ENCODE assay signal across 1 cellular context in the genomic region with DNA sequence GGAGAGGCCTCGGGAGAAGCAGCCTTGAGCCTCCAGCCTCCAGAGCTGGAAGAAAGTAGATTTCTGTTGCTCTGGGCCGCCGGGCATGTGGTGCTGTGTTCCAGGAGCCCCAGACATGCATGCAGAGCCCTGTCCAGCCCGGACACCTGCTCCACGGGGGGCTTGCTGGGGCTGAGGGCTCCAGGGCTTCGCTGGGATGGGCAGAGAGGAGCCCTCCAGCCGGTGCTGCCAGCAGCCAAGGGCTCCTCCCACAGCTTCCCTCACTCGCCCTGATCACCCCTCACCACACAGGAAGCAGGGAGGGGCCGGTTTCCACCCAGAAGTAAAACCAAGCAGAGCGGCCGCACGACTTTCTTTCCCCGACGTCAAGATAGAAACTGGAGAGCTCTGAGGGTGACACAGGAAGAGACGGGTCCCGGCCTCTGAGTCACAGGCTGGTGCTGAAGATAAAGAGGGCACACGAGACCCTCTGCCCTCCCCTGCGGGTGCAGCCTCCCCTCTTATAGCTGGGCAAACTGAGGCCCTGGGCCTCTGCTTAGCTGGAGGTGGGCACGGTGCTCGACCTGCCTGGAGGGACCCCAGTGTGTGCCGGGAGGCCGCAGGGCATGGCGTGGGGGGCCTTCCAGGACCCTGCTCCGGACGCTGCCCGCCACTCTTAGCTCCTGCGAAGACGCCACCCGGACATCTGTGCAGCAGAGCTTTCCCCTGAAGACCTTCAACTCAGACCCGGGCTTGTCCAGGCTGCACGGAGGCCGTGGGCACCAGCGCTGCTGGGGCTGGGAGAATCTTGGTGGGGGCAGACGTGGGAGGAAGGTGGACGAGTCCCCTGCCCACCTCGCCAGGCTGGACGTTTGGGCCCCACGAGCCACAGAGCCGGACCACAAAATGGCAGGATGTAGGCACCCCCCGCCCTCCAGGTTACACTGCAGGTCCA.
TF ChIP-seq lines count a peak whose summit lies in the region.

No MANE protein-coding gene starts in this region.

TF ChIP-seq in GM12878, 131 proteins besides CTCF, POLR2A, EP300 and RAD21 (continued from another document and continues in another):
- TF ChIP-seq HCFC1 (IDR thresholded peaks at IDR 0.05; ENCODE audit: low read length): no peak
- TF ChIP-seq YBX1 (IDR thresholded peaks at IDR 0.05): no peak
- TF ChIP-seq, protein P1, sequence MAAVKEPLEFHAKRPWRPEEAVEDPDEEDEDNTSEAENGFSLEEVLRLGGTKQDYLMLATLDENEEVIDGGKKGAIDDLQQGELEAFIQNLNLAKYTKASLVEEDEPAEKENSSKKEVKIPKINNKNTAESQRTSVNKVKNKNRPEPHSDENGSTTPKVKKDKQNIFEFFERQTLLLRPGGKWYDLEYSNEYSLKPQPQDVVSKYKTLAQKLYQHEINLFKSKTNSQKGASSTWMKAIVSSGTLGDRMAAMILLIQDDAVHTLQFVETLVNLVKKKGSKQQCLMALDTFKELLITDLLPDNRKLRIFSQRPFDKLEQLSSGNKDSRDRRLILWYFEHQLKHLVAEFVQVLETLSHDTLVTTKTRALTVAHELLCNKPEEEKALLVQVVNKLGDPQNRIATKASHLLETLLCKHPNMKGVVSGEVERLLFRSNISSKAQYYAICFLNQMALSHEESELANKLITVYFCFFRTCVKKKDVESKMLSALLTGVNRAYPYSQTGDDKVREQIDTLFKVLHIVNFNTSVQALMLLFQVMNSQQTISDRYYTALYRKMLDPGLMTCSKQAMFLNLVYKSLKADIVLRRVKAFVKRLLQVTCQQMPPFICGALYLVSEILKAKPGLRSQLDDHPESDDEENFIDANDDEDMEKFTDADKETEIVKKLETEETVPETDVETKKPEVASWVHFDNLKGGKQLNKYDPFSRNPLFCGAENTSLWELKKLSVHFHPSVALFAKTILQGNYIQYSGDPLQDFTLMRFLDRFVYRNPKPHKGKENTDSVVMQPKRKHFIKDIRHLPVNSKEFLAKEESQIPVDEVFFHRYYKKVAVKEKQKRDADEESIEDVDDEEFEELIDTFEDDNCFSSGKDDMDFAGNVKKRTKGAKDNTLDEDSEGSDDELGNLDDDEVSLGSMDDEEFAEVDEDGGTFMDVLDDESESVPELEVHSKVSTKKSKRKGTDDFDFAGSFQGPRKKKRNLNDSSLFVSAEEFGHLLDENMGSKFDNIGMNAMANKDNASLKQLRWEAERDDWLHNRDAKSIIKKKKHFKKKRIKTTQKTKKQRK (IDR thresholded peaks at IDR 0.05; ENCODE audit: low read depth, low read length): no peak
- TF ChIP-seq, protein P2, sequence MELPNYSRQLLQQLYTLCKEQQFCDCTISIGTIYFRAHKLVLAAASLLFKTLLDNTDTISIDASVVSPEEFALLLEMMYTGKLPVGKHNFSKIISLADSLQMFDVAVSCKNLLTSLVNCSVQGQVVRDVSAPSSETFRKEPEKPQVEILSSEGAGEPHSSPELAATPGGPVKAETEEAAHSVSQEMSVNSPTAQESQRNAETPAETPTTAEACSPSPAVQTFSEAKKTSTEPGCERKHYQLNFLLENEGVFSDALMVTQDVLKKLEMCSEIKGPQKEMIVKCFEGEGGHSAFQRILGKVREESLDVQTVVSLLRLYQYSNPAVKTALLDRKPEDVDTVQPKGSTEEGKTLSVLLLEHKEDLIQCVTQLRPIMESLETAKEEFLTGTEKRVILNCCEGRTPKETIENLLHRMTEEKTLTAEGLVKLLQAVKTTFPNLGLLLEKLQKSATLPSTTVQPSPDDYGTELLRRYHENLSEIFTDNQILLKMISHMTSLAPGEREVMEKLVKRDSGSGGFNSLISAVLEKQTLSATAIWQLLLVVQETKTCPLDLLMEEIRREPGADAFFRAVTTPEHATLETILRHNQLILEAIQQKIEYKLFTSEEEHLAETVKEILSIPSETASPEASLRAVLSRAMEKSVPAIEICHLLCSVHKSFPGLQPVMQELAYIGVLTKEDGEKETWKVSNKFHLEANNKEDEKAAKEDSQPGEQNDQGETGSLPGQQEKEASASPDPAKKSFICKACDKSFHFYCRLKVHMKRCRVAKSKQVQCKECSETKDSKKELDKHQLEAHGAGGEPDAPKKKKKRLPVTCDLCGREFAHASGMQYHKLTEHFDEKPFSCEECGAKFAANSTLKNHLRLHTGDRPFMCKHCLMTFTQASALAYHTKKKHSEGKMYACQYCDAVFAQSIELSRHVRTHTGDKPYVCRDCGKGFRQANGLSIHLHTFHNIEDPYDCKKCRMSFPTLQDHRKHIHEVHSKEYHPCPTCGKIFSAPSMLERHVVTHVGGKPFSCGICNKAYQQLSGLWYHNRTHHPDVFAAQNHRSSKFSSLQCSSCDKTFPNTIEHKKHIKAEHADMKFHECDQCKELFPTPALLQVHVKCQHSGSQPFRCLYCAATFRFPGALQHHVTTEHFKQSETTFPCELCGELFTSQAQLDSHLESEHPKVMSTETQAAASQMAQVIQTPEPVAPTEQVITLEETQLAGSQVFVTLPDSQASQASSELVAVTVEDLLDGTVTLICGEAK (IDR thresholded peaks at IDR 0.05; ENCODE audit: borderline replicate concordance): peak; percentile 49; the same call in 1 of the 2 replicates
- TF ChIP-seq RUNX3 (IDR thresholded peaks at IDR 0.05; ENCODE audit: low read length): peak; percentile 94
- TF ChIP-seq SMARCA5 (IDR thresholded peaks at IDR 0.05): peak; percentile 78
- peak; percentile 63; the same call in 1 of the 2 replicates for TF ChIP-seq JUNB (IDR thresholded peaks at IDR 0.05)
- TF ChIP-seq IRF4 (IDR thresholded peaks at IDR 0.05; ENCODE audit: low read depth, low read length): peak; percentile 26; the same call in 1 of the 2 replicates
- no peak for TF ChIP-seq FOXK2 (IDR thresholded peaks at IDR 0.05)
- TF ChIP-seq SMAD5 (IDR thresholded peaks at IDR 0.05; ENCODE audit: low read depth): peak; percentile 71
- peak; percentile 89 for TF ChIP-seq POLR2AphosphoS5 (IDR thresholded peaks at IDR 0.05; ENCODE audit: low read length)
- peak; percentile 93 for TF ChIP-seq GATAD2B (conservative IDR thresholded peaks at IDR 0.05; ENCODE audit: low read depth)
- peak; percentile 91 for TF ChIP-seq CBFB (IDR thresholded peaks at IDR 0.05; ENCODE audit: low read depth)
- 0 out of 2 replicates have a peak, but pooled peaks have one; percentile 38 for TF ChIP-seq NR2C1 (IDR thresholded peaks at IDR 0.05)
- TF ChIP-seq ZNF207 (IDR thresholded peaks at IDR 0.05; ENCODE audit: borderline replicate concordance): peak; percentile 62; the same call in 1 of the 2 replicates
- peak; percentile 85 for TF ChIP-seq PAX5 (IDR thresholded peaks at IDR 0.05; ENCODE audit: borderline replicate concordance, low read depth, low read length)
- TF ChIP-seq ZNF384 (IDR thresholded peaks at IDR 0.05; ENCODE audit: borderline replicate concordance, low read depth, low read length): peak; percentile 23; the same call in 1 of the 2 replicates
- TF ChIP-seq ASH2L (IDR thresholded peaks at IDR 0.05; ENCODE audit: borderline replicate concordance, low read depth): no peak
- TF ChIP-seq, protein P3, sequence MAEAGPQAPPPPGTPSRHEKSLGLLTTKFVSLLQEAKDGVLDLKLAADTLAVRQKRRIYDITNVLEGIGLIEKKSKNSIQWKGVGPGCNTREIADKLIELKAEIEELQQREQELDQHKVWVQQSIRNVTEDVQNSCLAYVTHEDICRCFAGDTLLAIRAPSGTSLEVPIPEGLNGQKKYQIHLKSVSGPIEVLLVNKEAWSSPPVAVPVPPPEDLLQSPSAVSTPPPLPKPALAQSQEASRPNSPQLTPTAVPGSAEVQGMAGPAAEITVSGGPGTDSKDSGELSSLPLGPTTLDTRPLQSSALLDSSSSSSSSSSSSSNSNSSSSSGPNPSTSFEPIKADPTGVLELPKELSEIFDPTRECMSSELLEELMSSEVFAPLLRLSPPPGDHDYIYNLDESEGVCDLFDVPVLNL (IDR thresholded peaks at IDR 0.05; ENCODE audit: low read depth, low read length): no peak
- TF ChIP-seq, protein P4, sequence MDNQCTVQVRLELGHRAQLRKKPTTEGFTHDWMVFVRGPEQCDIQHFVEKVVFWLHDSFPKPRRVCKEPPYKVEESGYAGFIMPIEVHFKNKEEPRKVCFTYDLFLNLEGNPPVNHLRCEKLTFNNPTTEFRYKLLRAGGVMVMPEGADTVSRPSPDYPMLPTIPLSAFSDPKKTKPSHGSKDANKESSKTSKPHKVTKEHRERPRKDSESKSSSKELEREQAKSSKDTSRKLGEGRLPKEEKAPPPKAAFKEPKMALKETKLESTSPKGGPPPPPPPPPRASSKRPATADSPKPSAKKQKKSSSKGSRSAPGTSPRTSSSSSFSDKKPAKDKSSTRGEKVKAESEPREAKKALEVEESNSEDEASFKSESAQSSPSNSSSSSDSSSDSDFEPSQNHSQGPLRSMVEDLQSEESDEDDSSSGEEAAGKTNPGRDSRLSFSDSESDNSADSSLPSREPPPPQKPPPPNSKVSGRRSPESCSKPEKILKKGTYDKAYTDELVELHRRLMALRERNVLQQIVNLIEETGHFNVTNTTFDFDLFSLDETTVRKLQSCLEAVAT (IDR thresholded peaks at IDR 0.05): peak; percentile 79
- TF ChIP-seq POU2F2 (IDR thresholded peaks at IDR 0.05; ENCODE audit: borderline replicate concordance, low read depth, low read length): peak; percentile 70; the same call in 1 of the 3 replicates
- TF ChIP-seq, protein P5, sequence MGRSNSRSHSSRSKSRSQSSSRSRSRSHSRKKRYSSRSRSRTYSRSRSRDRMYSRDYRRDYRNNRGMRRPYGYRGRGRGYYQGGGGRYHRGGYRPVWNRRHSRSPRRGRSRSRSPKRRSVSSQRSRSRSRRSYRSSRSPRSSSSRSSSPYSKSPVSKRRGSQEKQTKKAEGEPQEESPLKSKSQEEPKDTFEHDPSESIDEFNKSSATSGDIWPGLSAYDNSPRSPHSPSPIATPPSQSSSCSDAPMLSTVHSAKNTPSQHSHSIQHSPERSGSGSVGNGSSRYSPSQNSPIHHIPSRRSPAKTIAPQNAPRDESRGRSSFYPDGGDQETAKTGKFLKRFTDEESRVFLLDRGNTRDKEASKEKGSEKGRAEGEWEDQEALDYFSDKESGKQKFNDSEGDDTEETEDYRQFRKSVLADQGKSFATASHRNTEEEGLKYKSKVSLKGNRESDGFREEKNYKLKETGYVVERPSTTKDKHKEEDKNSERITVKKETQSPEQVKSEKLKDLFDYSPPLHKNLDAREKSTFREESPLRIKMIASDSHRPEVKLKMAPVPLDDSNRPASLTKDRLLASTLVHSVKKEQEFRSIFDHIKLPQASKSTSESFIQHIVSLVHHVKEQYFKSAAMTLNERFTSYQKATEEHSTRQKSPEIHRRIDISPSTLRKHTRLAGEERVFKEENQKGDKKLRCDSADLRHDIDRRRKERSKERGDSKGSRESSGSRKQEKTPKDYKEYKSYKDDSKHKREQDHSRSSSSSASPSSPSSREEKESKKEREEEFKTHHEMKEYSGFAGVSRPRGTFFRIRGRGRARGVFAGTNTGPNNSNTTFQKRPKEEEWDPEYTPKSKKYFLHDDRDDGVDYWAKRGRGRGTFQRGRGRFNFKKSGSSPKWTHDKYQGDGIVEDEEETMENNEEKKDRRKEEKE (IDR thresholded peaks at IDR 0.05): peak; percentile 39; the same call in 1 of the 2 replicates
- TF ChIP-seq TAF1 (IDR thresholded peaks at IDR 0.05; ENCODE audit: borderline replicate concordance, low read depth, low read length): peak; percentile 85
- peak; percentile 86 to 89 for TF ChIP-seq IKZF2 (IDR thresholded peaks at IDR 0.05)
- TF ChIP-seq TCF12 (IDR thresholded peaks at IDR 0.05; ENCODE audit: low read depth, low read length): peak; percentile 78
- TF ChIP-seq FOXM1 (IDR thresholded peaks at IDR 0.05; ENCODE audit: low read depth, low read length): peak; percentile 65; the same call in 1 of the 2 replicates
- peak; percentile 92 for TF ChIP-seq NBN (IDR thresholded peaks at IDR 0.05)
- TF ChIP-seq, protein P6, sequence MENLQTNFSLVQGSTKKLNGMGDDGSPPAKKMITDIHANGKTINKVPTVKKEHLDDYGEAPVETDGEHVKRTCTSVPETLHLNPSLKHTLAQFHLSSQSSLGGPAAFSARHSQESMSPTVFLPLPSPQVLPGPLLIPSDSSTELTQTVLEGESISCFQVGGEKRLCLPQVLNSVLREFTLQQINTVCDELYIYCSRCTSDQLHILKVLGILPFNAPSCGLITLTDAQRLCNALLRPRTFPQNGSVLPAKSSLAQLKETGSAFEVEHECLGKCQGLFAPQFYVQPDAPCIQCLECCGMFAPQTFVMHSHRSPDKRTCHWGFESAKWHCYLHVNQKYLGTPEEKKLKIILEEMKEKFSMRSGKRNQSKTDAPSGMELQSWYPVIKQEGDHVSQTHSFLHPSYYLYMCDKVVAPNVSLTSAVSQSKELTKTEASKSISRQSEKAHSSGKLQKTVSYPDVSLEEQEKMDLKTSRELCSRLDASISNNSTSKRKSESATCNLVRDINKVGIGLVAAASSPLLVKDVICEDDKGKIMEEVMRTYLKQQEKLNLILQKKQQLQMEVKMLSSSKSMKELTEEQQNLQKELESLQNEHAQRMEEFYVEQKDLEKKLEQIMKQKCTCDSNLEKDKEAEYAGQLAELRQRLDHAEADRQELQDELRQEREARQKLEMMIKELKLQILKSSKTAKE (IDR thresholded peaks at IDR 0.05; ENCODE audit: low read depth, poor library complexity, severe bottlenecking): peak; percentile 59
- TF ChIP-seq SIX5 (IDR thresholded peaks at IDR 0.05; ENCODE audit: low read depth, low read length, severe bottlenecking): no peak
- TF ChIP-seq JUND (IDR thresholded peaks at IDR 0.05; ENCODE audit: low read depth, low read length): 0 out of 2 replicates have a peak, but pooled peaks have one; percentile 37
- TF ChIP-seq, protein P7, sequence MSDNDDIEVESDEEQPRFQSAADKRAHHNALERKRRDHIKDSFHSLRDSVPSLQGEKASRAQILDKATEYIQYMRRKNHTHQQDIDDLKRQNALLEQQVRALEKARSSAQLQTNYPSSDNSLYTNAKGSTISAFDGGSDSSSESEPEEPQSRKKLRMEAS (IDR thresholded peaks at IDR 0.05; ENCODE audit: low read depth, low read length): peak; percentile 43; the same call in 1 of the 2 replicates
- no peak; the same call in 1 of the 2 replicates for TF ChIP-seq PML (IDR thresholded peaks at IDR 0.05; ENCODE audit: low read length)
- TF ChIP-seq, protein P8, sequence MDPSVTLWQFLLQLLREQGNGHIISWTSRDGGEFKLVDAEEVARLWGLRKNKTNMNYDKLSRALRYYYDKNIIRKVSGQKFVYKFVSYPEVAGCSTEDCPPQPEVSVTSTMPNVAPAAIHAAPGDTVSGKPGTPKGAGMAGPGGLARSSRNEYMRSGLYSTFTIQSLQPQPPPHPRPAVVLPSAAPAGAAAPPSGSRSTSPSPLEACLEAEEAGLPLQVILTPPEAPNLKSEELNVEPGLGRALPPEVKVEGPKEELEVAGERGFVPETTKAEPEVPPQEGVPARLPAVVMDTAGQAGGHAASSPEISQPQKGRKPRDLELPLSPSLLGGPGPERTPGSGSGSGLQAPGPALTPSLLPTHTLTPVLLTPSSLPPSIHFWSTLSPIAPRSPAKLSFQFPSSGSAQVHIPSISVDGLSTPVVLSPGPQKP (IDR thresholded peaks at IDR 0.05; ENCODE audit: low read depth, low read length): no peak
- peak; percentile 86 for TF ChIP-seq LARP7 (IDR thresholded peaks at IDR 0.05)
- TF ChIP-seq DPF2 (IDR thresholded peaks at IDR 0.05): peak; percentile 97
- TF ChIP-seq CBX5 (IDR thresholded peaks at IDR 0.05; ENCODE audit: low read depth): 0 out of 2 replicates have a peak, but pooled peaks have one; percentile 52
- TF ChIP-seq BHLHE40 (IDR thresholded peaks at IDR 0.05; ENCODE audit: borderline replicate concordance in 1 of 2, low read depth in 2 of 2, low read length in 1 of 2): peak; percentile 89 to 90
- no peak for TF ChIP-seq HDAC6 (IDR thresholded peaks at IDR 0.05; ENCODE audit: unreplicated experiment)
- TF ChIP-seq YY1 (IDR thresholded peaks at IDR 0.05; ENCODE audit: low read depth, low read length): no peak
- TF ChIP-seq NR2F1 (conservative IDR thresholded peaks at IDR 0.05): peak; percentile 95
